In genomic region chr9:71984388-71985069, GRCh38 we compare ENCODE assay signal across 11 cellular contexts.
DNase-seq lines count a peak whose midpoint lies in the region; ATAC-seq and TF ChIP-seq lines count a peak whose summit lies in the region.
"Had no signal": no experiment of that assay in that cellular context is flagged by ENCODE, and none has a peak within 500 bp of the region (broad histone marks: within the 10 kb centered on the region; RNA-seq: fewer than 3 reads in every experiment).

No MANE protein-coding gene starts in this region.

- no peak overlapping the region for H3K4ac ChIP-seq in neuronal stem cell (ENCODE audit: low read length)

- no peak overlapping the region for H4K8ac ChIP-seq in neuronal stem cell (ENCODE audit: low read depth, low read length)

- no peak overlapping the region for H3K14ac ChIP-seq in neuronal stem cell (ENCODE audit: low read length)

- TF ChIP-seq CTCF in Panc1 (IDR thresholded peaks at IDR 0.05): no peak

- peak overlapping the region; percentile 45 for H3K23ac ChIP-seq in neuronal stem cell (ENCODE audit: low read depth, low read length, poor library complexity)

- no peak overlapping the region for H2AK5ac ChIP-seq in neuronal stem cell (ENCODE audit: low read depth, low read length)

- BruUV-seq in Panc1 (replicated peaks; lab: Mats Ljungman, UMichigan): no TSS peak

- no peaks in the 10 kb centered on the region for H3K79me1 ChIP-seq in neuronal stem cell (ENCODE audit: low read depth, low read length)

- intact Hi-C loops in Panc1 (cut with micrococcal nuclease; ENCODE audit: unreplicated experiment): no loop called here

- peak; percentile 91 for DNase-seq in EH (ENCODE audit: low read depth)
- no peak for DNase-seq in Panc1 (ENCODE audit: low read depth, low spot score)
- DNase-seq in fibroblast of peridontal ligament (ENCODE audit: extremely low read depth): peak; percentile 65
- DNase-seq in neuronal stem cell (ENCODE audit: low spot score): no peak
- no peak for DNase-seq in NCI-H526 treated with DMSO at 0.1 percent for 48 hours (lab: John Stamatoyannopoulos, UW)
- DNase-seq in retina: no peak
- no peak for DNase-seq in activated CD4-positive, alpha-beta T cell treated with anti-CD3 and anti-CD28 coated beads for 48 hours
- DNase-seq in MV-4-11 (lab: John Stamatoyannopoulos, UW): no peak
- DNase-seq: activated CD4-positive, alpha-beta T cell treated with anti-CD3 and anti-CD28 coated beads, Interleukin-2, amount 10 ng/mL, durations not matched to agents 7 days and 5 days; nephron progenitor cell; uterus had no signal

- no peak overlapping the region for H2AFZ ChIP-seq in neuronal stem cell (ENCODE audit: low read length)

- no peak overlapping the region for H3K4me3 ChIP-seq in Panc1 (ENCODE audit: low read depth in 2 of 2, low read length in 2 of 2)
- H3K4me3 ChIP-seq in neuronal stem cell (ENCODE audit: low read length in 2 of 2): no peak overlapping the region
- H3K4me3 ChIP-seq: uterus had no signal

- H4K91ac ChIP-seq in neuronal stem cell (ENCODE audit: low read depth, low read length, poor library complexity): no peak overlapping the region

- no peak overlapping the region for H2BK15ac ChIP-seq in neuronal stem cell (ENCODE audit: low read length)

- H3K9ac ChIP-seq in neuronal stem cell (ENCODE audit: low read depth, low read length, poor library complexity): peak overlapping the region; percentile 25

- in situ Hi-C loops in Panc1 (cut with HindIII; ENCODE audit: low pct_unique_long_range_greater_than_20kb, low sequenced_read_pairs): no loop called here

- H3K18ac ChIP-seq in neuronal stem cell (ENCODE audit: low read length): peak overlapping the region; percentile 11

- no peak overlapping the region for H3K4me2 ChIP-seq in neuronal stem cell (ENCODE audit: insufficient read depth, low read length, poor library complexity, severe bottlenecking)

- POLR2A ChIA-PET in Panc1 (lab: Charles Lee): no interaction called here

- ATAC-seq in Panc1: no peak

- H3K27me3 ChIP-seq in Panc1 (ENCODE audit: control insufficient read depth, insufficient read depth, low read length): no peaks in the 10 kb centered on the region
- H3K27me3 ChIP-seq in neuronal stem cell (ENCODE audit: control insufficient read depth in 3 of 3, insufficient read depth in 3 of 3, low read depth in 1 of 3, low read length in 3 of 3): no peaks in the 10 kb centered on the region
- H3K27me3 ChIP-seq: uterus had no signal

- no peak overlapping the region for H2BK120ac ChIP-seq in neuronal stem cell (ENCODE audit: low read depth, low read length)

- WGBS in neuronal stem cell (ENCODE audit: extremely low coverage in 2 of 2, insufficient read length in 2 of 2, insufficient replicate concordance in 1 of 2), 2 donors: no CpG with 5 or more reads among the region's 4 CpGs

- H3K4me1 ChIP-seq in Panc1 (ENCODE audit: control insufficient read depth, insufficient read depth, low read length): peaks cover 16% of the 10 kb centered on the region
- H3K4me1 ChIP-seq in neuronal stem cell (ENCODE audit: control insufficient read depth in 2 of 2, insufficient read depth in 1 of 2, low read depth in 1 of 2, low read length in 2 of 2): no peaks in the 10 kb centered on the region
- H3K4me1 ChIP-seq: uterus had no signal

- peak overlapping the region; percentile 87 for H3K27ac ChIP-seq in Panc1 (ENCODE audit: low read length)
- no peak overlapping the region for H3K27ac ChIP-seq in neuronal stem cell (replicated peaks; ENCODE audit: low read length)
- H3K27ac ChIP-seq: uterus had no signal

- H3K36me3 ChIP-seq in Panc1 (ENCODE audit: control insufficient read depth, insufficient read depth, low read length) (no peaks in the 10 kb centered on the region; the same call in 1 of the 2 replicates), neuronal stem cell (replicated peaks in 1 of 2; ENCODE audit: control insufficient read depth in 2 of 2, insufficient read depth in 2 of 2, low read length in 2 of 2) (no peaks in the 10 kb centered on the region)
- H3K36me3 ChIP-seq: uterus had no signal

- H3K9me3 ChIP-seq in Panc1 (ENCODE audit: control insufficient read depth, insufficient read depth, low read depth, low read length) (no peaks in the 10 kb centered on the region), neuronal stem cell (replicated peaks in 1 of 2; ENCODE audit: control insufficient read depth in 2 of 2, insufficient read depth in 1 of 2, low read depth in 1 of 2, low read length in 2 of 2) (peaks cover 0 to 2% of the 10 kb centered on the region in 2 donors)
- H3K9me3 ChIP-seq: uterus had no signal

- H2BK12ac ChIP-seq in neuronal stem cell (ENCODE audit: low read length): no peak overlapping the region

- no peak overlapping the region for H2BK5ac ChIP-seq in neuronal stem cell (ENCODE audit: low read length)

- CTCF ChIA-PET in Panc1 (lab: Charles Lee): interaction anchor here (1.1 kb wide), 1 partner anchor 41 kb away, joined by 4 read pairs; no protein-coding TSS in a partner anchor

Comparison
In these comparisons a context has a peak if more than half of its experiments do, and no peak if none do; other contexts are left out.
1. DNase-seq: peak in EH (single experiment) and fibroblast of peridontal ligament (single experiment); none in Panc1 (single experiment), neuronal stem cell (single experiment), NCI-H526 treated with DMSO at 0.1 percent for 48 hours (single experiment), retina (single experiment), activated CD4-positive, alpha-beta T cell treated with anti-CD3 and anti-CD28 coated beads for 48 hours (single experiment) and MV-4-11 (single experiment).